Comparison of ENCODE assay signal across 10 cellular contexts in the genomic region with DNA sequence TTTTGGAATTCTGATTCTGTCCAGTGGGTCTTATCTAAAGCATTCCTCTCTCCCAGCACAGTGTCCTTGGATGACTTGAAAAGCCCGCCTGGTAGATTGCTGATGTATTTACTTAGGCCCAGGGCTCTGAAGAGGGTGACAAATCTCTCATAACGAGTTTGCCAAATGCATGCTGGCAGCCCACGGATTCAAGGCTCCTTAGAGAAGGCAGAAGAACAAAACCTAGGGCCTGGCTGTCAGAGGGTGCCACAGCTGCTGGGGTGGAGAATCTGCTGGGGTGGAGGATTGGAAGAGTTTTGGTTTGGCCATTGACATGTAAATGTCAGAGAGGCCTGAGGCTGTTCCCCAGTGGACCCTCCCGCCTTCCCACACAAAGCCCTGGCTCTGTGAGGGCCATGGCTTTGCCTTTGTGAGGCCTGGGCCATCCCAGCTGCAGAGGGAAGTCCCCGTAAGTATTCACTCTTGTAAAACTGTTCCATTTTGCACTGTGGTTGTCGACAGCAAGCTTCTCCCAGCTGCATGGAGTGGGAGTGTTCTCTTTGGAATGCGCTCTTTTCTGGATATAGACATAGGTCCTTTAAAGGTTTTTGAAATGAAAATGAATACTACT. TPM values are rescaled to one million over a fixed set of nuclear protein-coding genes. Genes with fewer than 3 reads are reported as not detected.
DNase-seq lines count a peak whose midpoint lies in the region; ATAC-seq lines count a peak whose summit lies in the region.
"Had no signal": no experiment of that assay in that cellular context is flagged by ENCODE, and none has a peak within 500 bp of the region (broad histone marks: within the 10 kb centered on the region; RNA-seq: fewer than 3 reads in every experiment).

No MANE protein-coding gene starts in this region.

- no peak overlapping the region for H2BK12ac ChIP-seq in trophoblast cell (ENCODE audit: low read length)

- peaks cover 0 to 1% of the 10 kb centered on the region in 2 experiments for H3K36me3 ChIP-seq in trophoblast cell (ENCODE audit: control insufficient read depth in 1 of 2, insufficient read depth in 2 of 2, low read length in 2 of 2)
- H3K36me3 ChIP-seq: brain microvascular endothelial cell had no signal

- no peak overlapping the region for H3K23ac ChIP-seq in trophoblast cell (ENCODE audit: low read length)

- H3K4me2 ChIP-seq in trophoblast cell (ENCODE audit: low read length): peak overlapping the region; percentile 25

- H4K91ac ChIP-seq in trophoblast cell (ENCODE audit: low read depth, low read length): no peak overlapping the region

- no peak overlapping the region for H3K9ac ChIP-seq in trophoblast cell (ENCODE audit: low read length)

- no peak overlapping the region for H2BK5ac ChIP-seq in trophoblast cell (ENCODE audit: low read depth, low read length, poor library complexity)

- peak; percentile 94 for DNase-seq in ELF-1 (ENCODE audit: low read depth, low spot score)
- DNase-seq in NCI-H69 (lab: John Stamatoyannopoulos, UW): peak; percentile 91
- peak; percentile 52 for DNase-seq in left ventricle myocardium superior
- DNase-seq in trophoblast cell: peak; percentile 94 to 96
- DNase-seq in SW 1271 (lab: John Stamatoyannopoulos, UW): no peak
- DNase-seq in stimulated activated naive CD4-positive, alpha-beta T cell (lab: John Stamatoyannopoulos, UW): no peak
- no peak for DNase-seq in NAMALWA (ENCODE audit: low spot score)
- DNase-seq: brain microvascular endothelial cell, naive B cell had no signal

- H3K18ac ChIP-seq in trophoblast cell (ENCODE audit: low read length): no peak overlapping the region

- H3K27ac ChIP-seq in trophoblast cell (ENCODE audit: low read depth, low read length): peak overlapping the region; percentile 42
- H3K27ac ChIP-seq: brain microvascular endothelial cell had no signal

- intact Hi-C loops in left ventricle myocardium superior (cut with micrococcal nuclease): no loop called here

- peaks cover 2% of the 10 kb centered on the region for H3K9me3 ChIP-seq in trophoblast cell (ENCODE audit: insufficient read depth, low read depth, low read length)

- no peak overlapping the region for H3K4me3 ChIP-seq in trophoblast cell (ENCODE audit: low read depth, low read length)

- peak; percentile 93 for ATAC-seq in left ventricle myocardium superior
- no peak for ATAC-seq in HG02840 (IDR thresholded peaks at IDR 0.05; ENCODE audit: low FRiP score, unreplicated experiment)

- no peak overlapping the region for H2AK5ac ChIP-seq in trophoblast cell (ENCODE audit: low read length)

- no peak overlapping the region for H3K4ac ChIP-seq in trophoblast cell (ENCODE audit: low read depth, low read length)

- no peaks in the 10 kb centered on the region for H3K27me3 ChIP-seq in trophoblast cell (ENCODE audit: insufficient read depth, low read length)
- H3K27me3 ChIP-seq: brain microvascular endothelial cell had no signal

- peaks cover 2% of the 10 kb centered on the region for H3K79me2 ChIP-seq in trophoblast cell (ENCODE audit: control insufficient read depth, insufficient read depth, low read length, poor library complexity)

- no peak overlapping the region for H3K14ac ChIP-seq in trophoblast cell (ENCODE audit: low read length)

- H3K4me1 ChIP-seq in trophoblast cell (ENCODE audit: control insufficient read depth in 1 of 2, insufficient read depth in 2 of 2, low read length in 2 of 2): peaks cover 4 to 7% of the 10 kb centered on the region in 2 experiments

- H4K12ac ChIP-seq in trophoblast cell (ENCODE audit: low read depth, low read length): no peak overlapping the region

- no peak overlapping the region for H4K8ac ChIP-seq in trophoblast cell (ENCODE audit: low read depth, low read length)

- WGBS in trophoblast cell (ENCODE audit: extremely low coverage, insufficient coverage, insufficient read length): no CpG with 5 or more reads among the region's 7 CpGs

- H2BK120ac ChIP-seq in trophoblast cell (ENCODE audit: insufficient read depth, low read length, poor library complexity): no peak overlapping the region

- no peaks in the 10 kb centered on the region for H3K79me1 ChIP-seq in trophoblast cell (ENCODE audit: low read length)

- H2AFZ ChIP-seq in trophoblast cell (ENCODE audit: insufficient read depth, low read length, poor library complexity): no peak overlapping the region

RNA-seq across cellular contexts. Expression of a gene that starts 50.3 kb away (rescaled TPM):
- total RNA-seq in left ventricle myocardium superior: 21.4 TPM
- polyA plus RNA-seq in trophoblast cell (2013): 25.4 and 27.8 TPM in 2 replicates

Comparison
In these comparisons a context has a peak if more than half of its experiments do, and no peak if none do; other contexts are left out.
1. DNase-seq: peak in ELF-1 (single experiment), NCI-H69 (single experiment), left ventricle myocardium superior (single experiment) and trophoblast cell (2 of 2); none in SW 1271 (0 of 2), stimulated activated naive CD4-positive, alpha-beta T cell (0 of 6) and NAMALWA (single experiment).